16 cellular contexts compared by ENCODE assay signal in genomic region chr12:49824416-49824815, GRCh38. TPM values are rescaled to one million over a fixed set of nuclear protein-coding genes. Genes with fewer than 3 reads are reported as not detected.
DNase-seq lines count a peak whose midpoint lies in the region; ATAC-seq and TF ChIP-seq lines count a peak whose summit lies in the region.
"Had no signal": no experiment of that assay in that cellular context is flagged by ENCODE, and none has a peak within 500 bp of the region (broad histone marks: within the 10 kb centered on the region; RNA-seq: fewer than 3 reads in every experiment).

No MANE protein-coding gene starts in this region.

- H3K4me1 ChIP-seq in mesenchymal stem cell (ENCODE audit: control insufficient read depth, insufficient read depth, low read depth, low read length), result peaks cover 52% of the 10 kb centered on the region
- peaks cover 69% of the 10 kb centered on the region for H3K4me1 ChIP-seq in suprapubic skin
- H3K4me1 ChIP-seq in GM23338 (ENCODE audit: insufficient read depth), result peaks cover 46% of the 10 kb centered on the region

- no peaks in the 10 kb centered on the region for H3K27me3 Mint-ChIP-seq in chondrocyte (ENCODE audit: low read depth)
- H3K27me3 Mint-ChIP-seq in GM23338 (ENCODE audit: insufficient read depth, low read depth, poor library complexity), result peaks cover 15% of the 10 kb centered on the region
- H3K27me3 Mint-ChIP-seq: activated naive CD8-positive, alpha-beta T cell; memory B cell had no signal

- H2AFZ ChIP-seq in mesenchymal stem cell (ENCODE audit: low read depth, low read length), result no peak overlapping the region
- H2AFZ ChIP-seq in GM23338, result no peak overlapping the region
- H2AFZ ChIP-seq: parathyroid adenoma had no signal

- in situ Hi-C loops in ACHN (cut with HindIII; ENCODE audit: low pct_ligation_motif_present, low pct_unique_long_range_greater_than_20kb, low sequenced_read_pairs), result no loop called here

- 90% methylated on average over 6 of the region's 8 CpGs for WGBS in mesenchymal stem cell
- 88% methylated on average over 8 of the region's 8 CpGs for WGBS in suprapubic skin

- H2BK12ac ChIP-seq in mesenchymal stem cell (ENCODE audit: low read length in 2 of 2), result no peak overlapping the region

- H3K27ac ChIP-seq in mesenchymal stem cell (ENCODE audit: low read length, poor library complexity, severe bottlenecking) (peak overlapping the region; percentile 42), suprapubic skin (peak overlapping the region; percentile 35), GM23338 (ENCODE audit: low read depth) (no peak overlapping the region)
- H3K27ac ChIP-seq: parathyroid adenoma had no signal

- peaks cover 12% of the 10 kb centered on the region for H4K20me1 ChIP-seq in GM23338 (replicated peaks; ENCODE audit: insufficient read depth)

- H3K4me2 ChIP-seq in mesenchymal stem cell (ENCODE audit: low read length, poor library complexity, severe bottlenecking) (no peak overlapping the region), GM23338 (no peak overlapping the region)

- H3K4me3 Mint-ChIP-seq in chondrocyte (ENCODE audit: unreplicated experiment) (no peak overlapping the region), GM23338 (no peak overlapping the region; the same call in 2 of the 3 replicates)
- H3K4me3 Mint-ChIP-seq: activated naive CD8-positive, alpha-beta T cell; memory B cell had no signal

- H3K9me3 Mint-ChIP-seq in chondrocyte (ENCODE audit: low read depth) (no peaks in the 10 kb centered on the region), GM23338 (no peaks in the 10 kb centered on the region)
- H3K9me3 Mint-ChIP-seq: memory B cell had no signal

- no peak overlapping the region for H3K18ac ChIP-seq in mesenchymal stem cell (ENCODE audit: low read depth in 1 of 2, low read length in 2 of 2)

- H3K79me2 ChIP-seq in GM23338 (replicated peaks; ENCODE audit: insufficient read depth), result peaks cover 82% of the 10 kb centered on the region

- no peak overlapping the region for H2BK15ac ChIP-seq in mesenchymal stem cell (ENCODE audit: low read depth, poor library complexity, severe bottlenecking)

- no peak overlapping the region for H2BK5ac ChIP-seq in mesenchymal stem cell (ENCODE audit: low read depth, low read length, poor library complexity, severe bottlenecking)

- peak overlapping the region; percentile 21 for H3K4me3 ChIP-seq in NB4 (ENCODE audit: low read depth, low read length)
- peak overlapping the region in 1 of 2 experiments; percentile 87 for H3K4me3 ChIP-seq in mesenchymal stem cell (ENCODE audit: insufficient read depth in 1 of 2, low read depth in 1 of 2, low read length in 2 of 2)
- H3K4me3 ChIP-seq in suprapubic skin, result no peak overlapping the region
- H3K4me3 ChIP-seq in GM23338, result no peak overlapping the region
- H3K4me3 ChIP-seq: tibial artery had no signal

- peak overlapping the region; percentile 89 for H3K9ac ChIP-seq in mesenchymal stem cell (ENCODE audit: low read length)
- H3K9ac ChIP-seq: parathyroid adenoma had no signal

- TF ChIP-seq POLR2A in NB4 (IDR thresholded peaks at IDR 0.05; ENCODE audit: extremely low read depth, insufficient read length) (no peak), suprapubic skin (IDR thresholded peaks at IDR 0.05) (no peak)

- H2AK5ac ChIP-seq in mesenchymal stem cell (ENCODE audit: low read length, severe bottlenecking), result no peak overlapping the region

- H3K9me3 ChIP-seq in mesenchymal stem cell (ENCODE audit: control insufficient read depth, low read length) (no peaks in the 10 kb centered on the region), suprapubic skin (no peaks in the 10 kb centered on the region)
- H3K9me3 ChIP-seq: tibial artery had no signal

- H3K27ac Mint-ChIP-seq in chondrocyte (ENCODE audit: unreplicated experiment) (peak overlapping the region; percentile 32), GM23338 (no peak overlapping the region)
- H3K27ac Mint-ChIP-seq: activated naive CD8-positive, alpha-beta T cell had no signal

- no peak overlapping the region for H3K23ac ChIP-seq in mesenchymal stem cell (ENCODE audit: low read length in 2 of 2)

- H3K36me3 Mint-ChIP-seq in chondrocyte (ENCODE audit: low read depth) (peaks cover 2% of the 10 kb centered on the region), GM23338 (ENCODE audit: low read depth) (peaks cover 7% of the 10 kb centered on the region)
- H3K36me3 Mint-ChIP-seq: memory B cell had no signal

- no peak overlapping the region for H3K4ac ChIP-seq in mesenchymal stem cell (ENCODE audit: low read depth in 1 of 2, low read length in 2 of 2)

- H3K4me1 Mint-ChIP-seq in chondrocyte (ENCODE audit: low read depth) (peaks cover 60% of the 10 kb centered on the region), GM23338 (peaks cover 64% of the 10 kb centered on the region)

- no peak overlapping the region for H4K8ac ChIP-seq in mesenchymal stem cell (ENCODE audit: low read length)

- H3K79me1 ChIP-seq in mesenchymal stem cell (replicated peaks; ENCODE audit: low read length, poor library complexity, severe bottlenecking), result peaks cover 13% of the 10 kb centered on the region

- DNase-seq in NB4 (ENCODE audit: low read depth), result no peak
- no peak for DNase-seq in chondrocyte (ENCODE audit: low spot score)
- no peak for DNase-seq in mesenchymal stem cell
- DNase-seq in suprapubic skin (ENCODE audit: low spot score in 2 of 2), result no peak
- no peak for DNase-seq in ACHN
- no peak for DNase-seq in GM23338 (ENCODE audit: low spot score)
- DNase-seq in MV-4-11 (lab: John Stamatoyannopoulos, UW), result no peak
- DNase-seq: activated T-cell treated with anti-CD3 and anti-CD28 coated beads for 4 hours; CD4-positive, CD25-positive, alpha-beta regulatory T cell; NCI-H2029 had no signal

- no peaks in the 10 kb centered on the region for H3K27me3 ChIP-seq in mesenchymal stem cell (ENCODE audit: control insufficient read depth in 1 of 2, insufficient read depth in 1 of 2, low read length in 2 of 2)
- no peaks in the 10 kb centered on the region for H3K27me3 ChIP-seq in suprapubic skin
- no peaks in the 10 kb centered on the region for H3K27me3 ChIP-seq in GM23338 (ENCODE audit: insufficient read depth)
- H3K27me3 ChIP-seq: tibial artery had no signal

- TF ChIP-seq CTCF in NB4 (IDR thresholded peaks at IDR 0.05; ENCODE audit: low read depth, low read length) (no peak), chondrocyte (IDR thresholded peaks at IDR 0.05) (no peak), suprapubic skin (IDR thresholded peaks at IDR 0.05) (no peak), GM23338 (conservative IDR thresholded peaks at IDR 0.05; ENCODE audit: low read depth in 2 of 2) (no peak)

- H3K36me3 ChIP-seq in mesenchymal stem cell (ENCODE audit: control insufficient read depth in 1 of 2, insufficient read depth in 2 of 2, low read depth in 1 of 2, low read length in 2 of 2), result peaks cover 12 to 41% of the 10 kb centered on the region in 2 experiments
- no peaks in the 10 kb centered on the region for H3K36me3 ChIP-seq in suprapubic skin
- no peaks in the 10 kb centered on the region for H3K36me3 ChIP-seq in GM23338 (ENCODE audit: insufficient read depth)

- no peak overlapping the region for H4K91ac ChIP-seq in mesenchymal stem cell (ENCODE audit: low read length)

- no peak overlapping the region for H2BK120ac ChIP-seq in mesenchymal stem cell (ENCODE audit: low read depth, low read length)

- H3K9me2 ChIP-seq in GM23338 (ENCODE audit: insufficient read depth), result no peaks in the 10 kb centered on the region

- ATAC-seq in GM23338, result no peak
- ATAC-seq: HCT116, Panc1 had no signal

- no peak overlapping the region for H3K14ac ChIP-seq in mesenchymal stem cell (ENCODE audit: low read length in 2 of 2)

- no peak for TF ChIP-seq EP300 in suprapubic skin (IDR thresholded peaks at IDR 0.05)

- H3F3A ChIP-seq in GM23338 (replicated peaks; ENCODE audit: low read depth), result 0 out of 2 replicates have a peak, but pooled peaks cover 6% of the 10 kb centered on the region

TF ChIP-seq in GM23338, 12 proteins besides CTCF, POLR2A, EP300 and RAD21:
- TF ChIP-seq EZH2 (IDR thresholded peaks at IDR 0.05; ENCODE audit: low read depth, unreplicated experiment), result no peak
- TF ChIP-seq ZNF114 (CRISPR knock-in tag; IDR thresholded peaks at IDR 0.05), result no peak
- TF ChIP-seq ETS1 (IDR thresholded peaks at IDR 0.05), result no peak
- TF ChIP-seq ZNF331 (CRISPR knock-in tag; IDR thresholded peaks at IDR 0.05; ENCODE audit: low read depth), result no peak
- TF ChIP-seq JUNB (IDR thresholded peaks at IDR 0.05; ENCODE audit: unreplicated experiment), result no peak

RNA-seq across cellular contexts. Expression of gene NCKAP5L, which starts 3.8 kb away (rescaled TPM):
- 36.3 to 47.6 TPM (median 46.0 TPM) in 3 replicates for total RNA-seq in chondrocyte
- 23.5 TPM for polyA plus RNA-seq in mesenchymal stem cell (2013, experiment 1 of 2)
- polyA plus RNA-seq in mesenchymal stem cell (2013, experiment 2 of 2), result 22.0 TPM
- total RNA-seq in suprapubic skin, result 10 to 100 TPM in 1 of 4 donors, 1 to 10 TPM in 3; 8.2 to 12.2 (median 8.8) TPM
- 30.0 and 37.0 TPM in 2 replicates for total RNA-seq in GM23338 (2014; rRNA removed; shearing (Covaris generic))
- polyA plus RNA-seq in GM23338 (2016; fragmentation: Nextera tagmentation; extraction: Ambion mirVana), result 10.2 TPM in 2 replicates

RNA-seq across cellular contexts. Expression of gene BCDIN3D, which starts 18.5 kb away (rescaled TPM):
- 3.1 to 3.3 TPM (median 3.3 TPM) in 3 replicates for total RNA-seq in chondrocyte
- polyA plus RNA-seq in mesenchymal stem cell (2013, experiment 1 of 2), result 4.1 TPM
- polyA plus RNA-seq in mesenchymal stem cell (2013, experiment 2 of 2), result 4.4 TPM
- total RNA-seq in suprapubic skin, result 1 to 10 TPM; 3.7 to 5.9 (median 4.5) TPM
- 1.8 and 2.1 TPM in 2 replicates for total RNA-seq in GM23338 (2014; rRNA removed; shearing (Covaris generic))
- 0.89 and 1.4 TPM in 2 replicates for polyA plus RNA-seq in GM23338 (2016; fragmentation: Nextera tagmentation; extraction: Ambion mirVana)
